ENCODE assay signal across 15 cellular contexts in the genomic region with DNA sequence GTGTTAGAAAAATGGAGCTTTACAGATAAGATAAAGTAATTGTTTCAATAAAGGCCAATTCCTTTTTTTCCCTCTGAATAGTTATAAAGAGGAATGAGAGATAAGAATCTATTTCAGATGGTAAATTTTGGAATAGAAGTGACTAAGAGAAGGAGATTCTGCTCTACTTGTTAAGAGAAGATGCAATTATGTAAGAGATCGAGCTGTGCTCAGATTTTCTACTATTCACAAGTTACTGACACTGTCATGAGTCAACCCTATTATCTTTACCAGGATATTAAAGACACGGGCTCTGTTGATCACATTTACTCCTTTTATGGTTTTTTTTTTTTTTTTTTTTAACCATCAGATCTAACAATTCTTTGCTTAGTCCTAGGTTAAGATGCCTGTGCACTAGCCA.
"Had no signal": no experiment of that assay in that cellular context is flagged by ENCODE, and none has a peak within 500 bp of the region (broad histone marks: within the 10 kb centered on the region; RNA-seq: fewer than 3 reads in every experiment).

No MANE protein-coding gene starts in this region.

- H3K4me1 ChIP-seq: left ventricle myocardium inferior, thyroid gland had no signal

- H3K9me3 ChIP-seq: left ventricle myocardium inferior, thyroid gland had no signal

- H3K27me3 ChIP-seq: hepatocyte, thyroid gland had no signal

- H2AFZ ChIP-seq: hepatocyte had no signal

- H3K4me3 ChIP-seq: hepatocyte, left ventricle myocardium inferior, thyroid gland had no signal

- H3K79me2 ChIP-seq: hepatocyte had no signal

- DNase-seq: activated CD4-positive, alpha-beta T cell treated with anti-CD3 and anti-CD28 coated beads, Interleukin-2, amount 50 U/mL, for 4 hours; activated CD4-positive, CD25-positive, alpha-beta regulatory T cell treated with anti-CD3 and anti-CD28 coated beads, Interleukin-2, amount 50 U/mL, for 72 hours; activated CD8-positive, alpha-beta memory T cell treated with anti-CD3 and anti-CD28 coated beads, Interleukin-2, amount 10 ng/mL, durations not matched to agents 7 days and 5 days; activated effector memory CD4-positive, alpha-beta T cell treated with Interleukin-2 at 50 U/mL for 16 hours; activated T-cell treated with anti-CD3 and anti-CD28 coated beads, Interleukin-2, amount 50 U/mL, for 24 hours; amniotic stem cell; cortex of kidney; effector CD4-positive, alpha-beta T cell; kidney; left ventricle myocardium inferior; stimulated activated CD4-positive, alpha-beta T cell treated with anti-CD3 and anti-CD28 coated beads, Interleukin-2, amount 100 ng/mL, for 48 hours; T-cell; T-helper 9 cell; thyroid gland had no signal

- H3K36me3 ChIP-seq: left ventricle myocardium inferior, thyroid gland had no signal

- H3K27ac ChIP-seq: hepatocyte, left ventricle myocardium inferior, thyroid gland had no signal

- H3K4me2 ChIP-seq: hepatocyte had no signal
